30 cellular contexts compared by ENCODE assay signal in the genomic region with DNA sequence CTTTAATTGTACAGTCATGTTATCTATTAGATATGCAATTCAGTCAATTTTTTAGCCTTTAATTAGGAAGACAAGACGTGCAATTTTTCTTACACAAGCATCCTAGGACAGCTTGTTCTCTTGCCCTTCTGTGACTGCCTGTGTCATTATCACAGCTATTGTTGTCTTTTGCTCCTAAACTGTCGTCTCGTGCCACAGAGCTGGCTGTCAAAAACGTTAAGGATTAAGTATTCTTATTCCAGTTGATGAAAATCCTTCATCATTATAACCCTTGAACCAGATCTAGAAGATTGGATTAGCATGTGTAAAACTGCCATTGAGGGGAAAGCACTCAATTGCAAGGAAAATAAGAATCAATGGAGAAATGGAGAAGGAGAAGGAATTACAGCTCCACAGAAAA. TPM values are rescaled to one million over a fixed set of nuclear protein-coding genes. Genes with fewer than 3 reads are reported as not detected.
"Had no signal": no experiment of that assay in that cellular context is flagged by ENCODE, and none has a peak within 500 bp of the region (broad histone marks: within the 10 kb centered on the region; RNA-seq: fewer than 3 reads in every experiment).

No MANE protein-coding gene starts in this region.

- FAIRE-seq: islet of Langerhans, small intestine, urothelium cell line had no signal

- H3K27ac Mint-ChIP-seq: immature natural killer cell; naive B cell; natural killer cell; nephron progenitor cell; progenitor cell of endocrine pancreas; stimulated activated effector memory CD8-positive, alpha-beta T cell treated with anti-CD3 and anti-CD28 coated beads, Interleukin-12 subunit alpha, Interleukin-12 subunit beta, amount 100 ng/mL, for 72 hours; stimulated activated naive CD8-positive, alpha-beta T cell treated with anti-CD3 and anti-CD28 coated beads, Interleukin-15, Interleukin-2, amounts not matched to agents 100 ng/mL and 50 ng/mL, for 24 hours had no signal

- H3K4me3 ChIP-seq: left lung, lower lobe of right lung, ovary, sigmoid colon, spleen, suprapubic skin, thoracic aorta, tibial artery, upper lobe of right lung had no signal

- H3K27ac ChIP-seq: left lung, lower lobe of right lung, ovary, sigmoid colon, spleen, suprapubic skin, thoracic aorta, tibial artery, upper lobe of right lung had no signal

- H3K36me3 Mint-ChIP-seq: immature natural killer cell; natural killer cell; stimulated activated effector memory CD8-positive, alpha-beta T cell treated with anti-CD3 and anti-CD28 coated beads, Interleukin-12 subunit alpha, Interleukin-12 subunit beta, amount 100 ng/mL, for 72 hours had no signal

- H3K4me1 ChIP-seq: left lung, lower lobe of right lung, sigmoid colon, spleen, suprapubic skin, tibial artery, upper lobe of right lung had no signal

- H3K4me1 Mint-ChIP-seq: immature natural killer cell; naive B cell; natural killer cell; stimulated activated effector memory CD8-positive, alpha-beta T cell treated with anti-CD3 and anti-CD28 coated beads, Interleukin-12 subunit alpha, Interleukin-12 subunit beta, amount 100 ng/mL, for 72 hours had no signal

- H3K36me3 ChIP-seq: left lung, lower lobe of right lung, ovary, sigmoid colon, spleen, suprapubic skin, thoracic aorta, tibial artery, upper lobe of right lung had no signal

- H3K9me3 Mint-ChIP-seq: immature natural killer cell; natural killer cell; nephron progenitor cell; stimulated activated effector memory CD8-positive, alpha-beta T cell treated with anti-CD3 and anti-CD28 coated beads, Interleukin-12 subunit alpha, Interleukin-12 subunit beta, amount 100 ng/mL, for 72 hours; stimulated activated naive CD8-positive, alpha-beta T cell treated with anti-CD3 and anti-CD28 coated beads, Interleukin-15, Interleukin-2, amounts not matched to agents 100 ng/mL and 50 ng/mL, for 24 hours had no signal

- H3K27me3 Mint-ChIP-seq: progenitor cell of endocrine pancreas had no signal

- H3K9me3 ChIP-seq: left lung, lower lobe of right lung, ovary, sigmoid colon, spleen, suprapubic skin, thoracic aorta, tibial artery, upper lobe of right lung had no signal

- DNase-seq: hypothalamus; immature natural killer cell; kidney; left colon; left lung; lower lobe of right lung; mammary epithelial cell; mesenchymal stem cell; naive B cell; natural killer cell; nephron progenitor cell; ovary; right cardiac atrium; sigmoid colon; small intestine; spleen; stimulated activated CD4-positive, alpha-beta T cell treated with anti-CD3 and anti-CD28 coated beads, Interleukin-4, amount 100 ng/mL, for 24 hours; stimulated activated naive CD4-positive, alpha-beta T cell; tibial artery; trophoblast cell; upper lobe of right lung had no signal

- H3K4me3 Mint-ChIP-seq: immature natural killer cell; naive B cell; natural killer cell; nephron progenitor cell; stimulated activated effector memory CD8-positive, alpha-beta T cell treated with anti-CD3 and anti-CD28 coated beads, Interleukin-12 subunit alpha, Interleukin-12 subunit beta, amount 100 ng/mL, for 72 hours; stimulated activated naive CD8-positive, alpha-beta T cell treated with anti-CD3 and anti-CD28 coated beads, Interleukin-15, Interleukin-2, amounts not matched to agents 100 ng/mL and 50 ng/mL, for 24 hours had no signal

- H3K27me3 ChIP-seq: left lung, ovary, spleen, suprapubic skin, tibial artery, upper lobe of right lung had no signal

RNA-seq across cellular contexts. Expression of a gene that starts 43.8 kb away (rescaled TPM):
- total RNA-seq: pulmonary artery endothelial cell, renal cortical epithelial cell, suprapubic skin had no signal

RNA-seq across cellular contexts. Expression of a gene that starts 51.1 kb away (rescaled TPM):
- total RNA-seq: natural killer cell had no signal
